ENCODE assay signal across 16 cellular contexts in genomic region chr15:100612539-100612938, GRCh38.
"Had no signal": no experiment of that assay in that cellular context is flagged by ENCODE, and none has a peak within 500 bp of the region (broad histone marks: within the 10 kb centered on the region; RNA-seq: fewer than 3 reads in every experiment).

No MANE protein-coding gene starts in this region.

- H3K4me3 ChIP-seq: coronary artery, right atrium auricular region, sigmoid colon, skin epidermis, uterus had no signal

- H3K4me1 ChIP-seq: foreskin keratinocyte, right atrium auricular region, sigmoid colon had no signal

- H3K27me3 ChIP-seq: foreskin keratinocyte, right atrium auricular region, sigmoid colon, uterus had no signal

- DNase-seq: effector CD4-positive, alpha-beta T cell; endodermal cell; erythroblast; foreskin keratinocyte; mesendoderm; naive thymus-derived CD4-positive, alpha-beta T cell; posterior cingulate gyrus; sigmoid colon; stimulated activated CD4-positive, alpha-beta T cell treated with anti-CD3 and anti-CD28 coated beads, Interleukin-2, amount 100 ng/mL, for 24 hours; stimulated activated CD4-positive, alpha-beta T cell treated with anti-CD3 and anti-CD28 coated beads, Interleukin-4, amount 100 ng/mL, for 4 hours; stimulated activated naive B cell treated with anti-CD40 and anti-IgM and Interleukin-4, amounts not matched to agents 10 μg/mL and 1 μg/mL and 100 μg/mL, for 72 hours; stimulated activated naive CD8-positive, alpha-beta T cell treated with anti-CD3 and anti-CD28 coated beads, Interleukin-15, amount 100 ng/mL, for 72 hours; uterus had no signal

- H3K36me3 ChIP-seq: uterus had no signal

- H3K9me3 ChIP-seq: right atrium auricular region, sigmoid colon, uterus had no signal

- H3K27ac ChIP-seq: coronary artery, foreskin keratinocyte, right atrium auricular region, sigmoid colon, skin epidermis, uterus had no signal

- ATAC-seq: foreskin keratinocyte; naive thymus-derived CD4-positive, alpha-beta T cell; stimulated activated naive B cell treated with anti-CD40 and anti-IgM and Interleukin-4, amounts not matched to agents 10 μg/mL and 1 μg/mL and 100 μg/mL, for 72 hours; stimulated activated naive CD8-positive, alpha-beta T cell treated with anti-CD3 and anti-CD28 coated beads, Interleukin-15, amount 100 ng/mL, for 72 hours had no signal
